27 cellular contexts compared by ENCODE assay signal in genomic region chr3:188047536-188047935, GRCh38.
"Had no signal": no experiment of that assay in that cellular context is flagged by ENCODE, and none has a peak within 500 bp of the region (broad histone marks: within the 10 kb centered on the region; RNA-seq: fewer than 3 reads in every experiment).

No MANE protein-coding gene starts in this region.

- ATAC-seq: left colon; left lung; lower lobe of right lung; naive thymus-derived CD8-positive, alpha-beta T cell; sciatic nerve; stimulated activated naive B cell treated with anti-CD40 and anti-IgM and Interleukin-4, amounts not matched to agents 10 μg/mL and 1 μg/mL and 100 μg/mL, for 72 hours; stimulated activated naive CD8-positive, alpha-beta T cell treated with anti-CD3 and anti-CD28 coated beads, Interleukin-15, Interleukin-2, amounts not matched to agents 100 U/mL and 50 U/mL, for 24 hours had no signal

- H2AFZ ChIP-seq: parathyroid adenoma had no signal

- FAIRE-seq: islet of Langerhans, kidney had no signal

- H3K9ac ChIP-seq: parathyroid adenoma had no signal

- H3K4me3 ChIP-seq: left lung, lower lobe of right lung, right atrium auricular region, skin epidermis, stomach, testis, thyroid gland, transverse colon, upper lobe of left lung, vagina had no signal

- H3K9me3 ChIP-seq: left lung, lower lobe of right lung, right atrium auricular region, stomach, testis, thyroid gland, transverse colon, upper lobe of left lung, vagina had no signal

- DNase-seq: hypothalamus; immature natural killer cell; kidney; left colon; left lung; lower lobe of right lung; mammary epithelial cell; mesenchymal stem cell; naive thymus-derived CD8-positive, alpha-beta T cell; nucleus accumbens; stimulated activated CD4-positive, alpha-beta T cell treated with anti-CD3 and anti-CD28 coated beads, Interleukin-12 subunit alpha, Interleukin-12 subunit beta, amount 100 ng/mL, for 4 hours; stimulated activated CD4-positive, alpha-beta T cell treated with anti-CD3 and anti-CD28 coated beads, Interleukin-15, amount 100 ng/mL, for 24 hours; stimulated activated CD4-positive, alpha-beta T cell treated with anti-CD3 and anti-CD28 coated beads, Interleukin-2, amount 100 ng/mL, for 24 hours; stimulated activated CD4-positive, alpha-beta T cell treated with anti-CD3 and anti-CD28 coated beads, Interleukin-4, amount 100 ng/mL, for 1 hour; stimulated activated naive B cell treated with anti-CD40 and anti-IgM and Interleukin-4, amounts not matched to agents 10 μg/mL and 1 μg/mL and 100 μg/mL, for 72 hours; stimulated activated naive CD8-positive, alpha-beta T cell treated with anti-CD3 and anti-CD28 coated beads, Interleukin-15, Interleukin-2, amounts not matched to agents 100 U/mL and 50 U/mL, for 24 hours; stomach; testis; thyroid gland; transverse colon; upper lobe of left lung had no signal

- H3K27me3 ChIP-seq: left lung, right atrium auricular region, stomach, testis, thyroid gland, transverse colon, upper lobe of left lung, vagina had no signal

- H3K27ac ChIP-seq: left lung, lower lobe of right lung, parathyroid adenoma, right atrium auricular region, skin epidermis, stomach, testis, thyroid gland, transverse colon, upper lobe of left lung, vagina had no signal

- H3K36me3 ChIP-seq: left lung, lower lobe of right lung, right atrium auricular region, stomach, thyroid gland, transverse colon, upper lobe of left lung, vagina had no signal

- H3K79me2 ChIP-seq: parathyroid adenoma had no signal
